ENCODE assay signal across 12 cellular contexts in the genomic region with DNA sequence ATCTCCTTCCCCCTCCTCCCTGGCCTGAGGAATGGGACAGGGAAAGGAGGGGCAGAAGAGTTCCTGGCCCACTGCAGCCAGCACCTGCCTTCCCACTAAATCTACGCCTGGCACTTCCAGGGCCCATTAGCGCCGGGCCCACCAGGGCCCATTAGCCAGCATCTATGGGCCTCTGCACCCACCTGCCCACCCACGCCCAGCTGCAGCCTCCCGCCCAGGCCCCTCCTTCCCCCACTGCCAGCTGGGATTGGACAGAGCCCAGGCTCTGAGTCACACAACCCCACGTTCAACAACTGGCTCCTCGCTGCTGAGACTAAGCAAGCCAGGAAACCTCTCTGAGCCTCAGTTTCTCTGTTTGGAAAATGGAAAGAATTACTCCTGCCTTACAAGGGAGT. TPM values are rescaled to one million over a fixed set of nuclear protein-coding genes. Genes with fewer than 3 reads are reported as not detected.
DNase-seq lines count a peak whose midpoint lies in the region; ATAC-seq and TF ChIP-seq lines count a peak whose summit lies in the region.
"Had no signal": no experiment of that assay in that cellular context is flagged by ENCODE, and none has a peak within 500 bp of the region (broad histone marks: within the 10 kb centered on the region; RNA-seq: fewer than 3 reads in every experiment).

No MANE protein-coding gene starts in this region.

- H3K4me3 ChIP-seq in neural progenitor cell (no peak overlapping the region), gastroesophageal sphincter (no peak overlapping the region)

- H3K9me3 ChIP-seq in neural progenitor cell (ENCODE audit: low read depth) (no peaks in the 10 kb centered on the region), gastroesophageal sphincter (no peaks in the 10 kb centered on the region)

- H3K4me1 Mint-ChIP-seq in neural progenitor cell: peaks cover 40% of the 10 kb centered on the region

- 40% methylated on average over 1 of the region's 7 CpGs; no CpG with 5 or more reads in 1 of the 2 donors for WGBS in gastroesophageal sphincter (ENCODE audit: low coverage in 1 of 2), 2 donors

- no peak for ATAC-seq in HG03378 (IDR thresholded peaks at IDR 0.05; ENCODE audit: unreplicated experiment)
- no peak for ATAC-seq in gastroesophageal sphincter
- ATAC-seq: sciatic nerve had no signal

- H3K4me1 ChIP-seq in neural progenitor cell: peaks cover 24% of the 10 kb centered on the region
- peaks cover 0 to 13% (median 0%) of the 10 kb centered on the region in 3 donors for H3K4me1 ChIP-seq in gastroesophageal sphincter

- H3K9me3 Mint-ChIP-seq in neural progenitor cell: peaks cover 2% of the 10 kb centered on the region
- H3K9me3 Mint-ChIP-seq: activated naive CD4-positive, alpha-beta T cell treated with anti-CD3 and anti-CD28 coated beads, Interleukin-2, amount 10 ng/mL, durations not matched to agents 7 days and 5 days had no signal

- peak overlapping the region; percentile 78 for H3K27ac Mint-ChIP-seq in neural progenitor cell
- H3K27ac Mint-ChIP-seq: activated naive CD4-positive, alpha-beta T cell treated with anti-CD3 and anti-CD28 coated beads, Interleukin-2, amount 10 ng/mL, durations not matched to agents 7 days and 5 days had no signal

- no peaks in the 10 kb centered on the region for H4K20me1 ChIP-seq in neural progenitor cell (ENCODE audit: low read depth)

- peaks cover 41% of the 10 kb centered on the region for H3K27me3 ChIP-seq in neural progenitor cell
- peaks cover 96% of the 10 kb centered on the region for H3K27me3 ChIP-seq in gastroesophageal sphincter

- peaks cover 61% of the 10 kb centered on the region for H3K27me3 Mint-ChIP-seq in neural progenitor cell (ENCODE audit: insufficient read depth, low read depth)

- no peak overlapping the region for H3K4me3 Mint-ChIP-seq in neural progenitor cell
- H3K4me3 Mint-ChIP-seq: activated naive CD4-positive, alpha-beta T cell treated with anti-CD3 and anti-CD28 coated beads, Interleukin-2, amount 10 ng/mL, durations not matched to agents 7 days and 5 days had no signal

- TF ChIP-seq EP300 in gastroesophageal sphincter (IDR thresholded peaks at IDR 0.05): no peak

- peaks cover 24% of the 10 kb centered on the region for H3F3A ChIP-seq in neural progenitor cell (ENCODE audit: low read depth)

- H3K36me3 ChIP-seq in neural progenitor cell (no peaks in the 10 kb centered on the region), gastroesophageal sphincter (no peaks in the 10 kb centered on the region)

- DNase-seq in GM03348 (ENCODE audit: low spot score) (peak; percentile 88), NCI-H69 (lab: John Stamatoyannopoulos, UW) (peak; percentile 67), dermis blood vessel endothelial cell (peak; percentile 61), neural progenitor cell (ENCODE audit: low spot score) (no peak), NCI-H345 (lab: John Stamatoyannopoulos, UW) (no peak), NCI-H345 treated with DMSO at 0.1 percent for 48 hours (lab: John Stamatoyannopoulos, UW; ENCODE audit: unreplicated experiment) (no peak)
- DNase-seq: DMS79, NCI-H510A treated with DMSO at 0.1 percent for 48 hours had no signal

- no peaks in the 10 kb centered on the region for H3K36me3 Mint-ChIP-seq in neural progenitor cell
- H3K36me3 Mint-ChIP-seq: activated naive CD4-positive, alpha-beta T cell treated with anti-CD3 and anti-CD28 coated beads, Interleukin-2, amount 10 ng/mL, durations not matched to agents 7 days and 5 days had no signal

- TF ChIP-seq CTCF in neural progenitor cell (IDR thresholded peaks at IDR 0.05) (no peak), gastroesophageal sphincter (IDR thresholded peaks at IDR 0.05) (no peak)

- H3K27ac ChIP-seq in neural progenitor cell (no peak overlapping the region), gastroesophageal sphincter (no peak overlapping the region)

- no peak for TF ChIP-seq POLR2A in gastroesophageal sphincter (IDR thresholded peaks at IDR 0.05)

- no peak overlapping the region for H3K4me2 ChIP-seq in neural progenitor cell

- no peaks in the 10 kb centered on the region for H3K79me2 ChIP-seq in neural progenitor cell (ENCODE audit: low read depth)

- no peak overlapping the region for H2AFZ ChIP-seq in neural progenitor cell (replicated peaks)

- no peak overlapping the region for H3K9ac ChIP-seq in neural progenitor cell

RNA-seq across cellular contexts. Expression of a gene that starts 48.7 kb away (rescaled TPM):
- total RNA-seq in dermis blood vessel endothelial cell: under 0.01 TPM in 1 of 2 replicates, not detected in the other
- total RNA-seq in neural progenitor cell (ENCODE audit: low replicate concordance): not detected in 2 replicates
- 10 to 100 TPM in 2 of 4 donors, 1 to 10 TPM in 2; 4.2 to 21.3 (median 9.3) TPM for total RNA-seq in gastroesophageal sphincter

Comparison
In these comparisons a context has a peak if more than half of its experiments do, and no peak if none do; other contexts are left out.
1. DNase-seq: peak in GM03348 (single experiment), NCI-H69 (single experiment) and dermis blood vessel endothelial cell (single experiment); none in neural progenitor cell (single experiment), NCI-H345 (single experiment) and NCI-H345 treated with DMSO at 0.1 percent for 48 hours (single experiment).